ENCODE assay signal across 8 cellular contexts in the genomic region with DNA sequence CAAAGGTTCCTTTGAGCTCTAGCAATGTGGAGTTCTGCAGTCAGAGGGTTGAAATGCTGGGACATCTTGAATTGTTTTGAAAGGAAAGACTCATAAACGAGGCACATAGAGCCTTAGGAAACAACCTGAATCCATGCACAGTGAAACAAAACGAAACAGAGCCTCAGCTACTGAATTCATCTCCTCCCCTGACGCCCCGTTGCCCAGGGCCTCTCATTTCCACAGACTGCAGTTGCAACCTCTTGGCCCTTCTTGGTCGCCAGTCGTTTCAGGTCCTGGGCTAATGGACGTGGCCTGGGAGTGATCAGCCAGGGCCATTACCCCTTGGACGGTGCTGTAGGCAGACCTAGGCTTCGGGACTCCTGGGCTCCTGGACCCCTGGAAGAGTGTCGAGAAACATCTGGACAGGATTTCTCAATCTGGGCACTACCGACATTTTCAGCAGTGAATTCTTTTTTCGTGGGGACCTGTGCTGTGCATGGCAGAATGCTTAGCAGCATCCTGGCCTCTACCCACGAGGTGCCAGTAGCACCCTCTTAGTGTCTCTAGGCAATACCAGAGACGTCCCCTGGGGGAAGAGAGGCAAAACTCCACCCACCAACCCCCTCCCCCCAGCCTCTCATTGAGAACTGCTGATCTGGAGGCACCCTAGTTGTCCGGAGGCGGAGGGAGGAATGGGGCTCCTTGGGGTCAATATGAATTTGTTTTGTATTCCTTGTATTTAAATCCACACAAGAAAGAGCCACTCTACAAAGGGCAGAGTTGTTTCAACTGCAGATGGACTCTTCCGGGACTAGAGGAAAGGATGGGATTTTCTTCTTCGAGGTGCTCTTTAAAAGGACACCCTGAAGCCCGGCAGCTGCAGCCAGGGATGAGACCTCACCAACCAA. TPM values are rescaled to one million over a fixed set of nuclear protein-coding genes. Genes with fewer than 3 reads are reported as not detected.
DNase-seq lines count a peak whose midpoint lies in the region; ATAC-seq and TF ChIP-seq lines count a peak whose summit lies in the region.

No MANE protein-coding gene starts in this region.

- H3K4me3 Mint-ChIP-seq in activated naive CD4-positive, alpha-beta T cell treated with anti-CD3 and anti-CD28 coated beads, Interleukin-2, amount 10 ng/mL, durations not matched to agents 7 days and 5 days = peak overlapping the region; percentile 85
- peak overlapping the region; percentile 96 for H3K4me3 Mint-ChIP-seq in natural killer cell

- H3K36me3 Mint-ChIP-seq in activated naive CD4-positive, alpha-beta T cell treated with anti-CD3 and anti-CD28 coated beads, Interleukin-2, amount 10 ng/mL, durations not matched to agents 7 days and 5 days = peaks cover 4% of the 10 kb centered on the region
- no peaks in the 10 kb centered on the region for H3K36me3 Mint-ChIP-seq in natural killer cell

- TF ChIP-seq RAD21 in SK-N-SH (IDR thresholded peaks at IDR 0.05; ENCODE audit: low read length) = no peak

- peak; percentile 26 for DNase-seq in ELF-1 (ENCODE audit: low read depth, low spot score)
- peak; percentile 44 for DNase-seq in NCI-H1092 (lab: John Stamatoyannopoulos, UW)
- DNase-seq in activated naive CD4-positive, alpha-beta T cell treated with anti-CD3 and anti-CD28 coated beads, Interleukin-2, amount 10 ng/mL, durations not matched to agents 7 days and 5 days = peak; percentile 51
- DNase-seq in natural killer cell = no peak
- no peak for DNase-seq in kidney glomerular epithelial cell (lab: John Stamatoyannopoulos, UW)
- DNase-seq in Ammon's horn (ENCODE audit: low spot score) = no peak
- no peak for DNase-seq in SK-N-SH

- H3K27me3 ChIP-seq in SK-N-SH (ENCODE audit: insufficient read depth) = no peaks in the 10 kb centered on the region

- H3K4me1 Mint-ChIP-seq in activated naive CD4-positive, alpha-beta T cell treated with anti-CD3 and anti-CD28 coated beads, Interleukin-2, amount 10 ng/mL, durations not matched to agents 7 days and 5 days = peaks cover 14% of the 10 kb centered on the region
- H3K4me1 Mint-ChIP-seq in natural killer cell = peaks cover 7 to 19% of the 10 kb centered on the region in 2 donors

- peak overlapping the region; percentile 67 for H3K27ac Mint-ChIP-seq in activated naive CD4-positive, alpha-beta T cell treated with anti-CD3 and anti-CD28 coated beads, Interleukin-2, amount 10 ng/mL, durations not matched to agents 7 days and 5 days
- peak overlapping the region; percentile 88 to 94 for H3K27ac Mint-ChIP-seq in natural killer cell

- POLR2A ChIA-PET in SK-N-SH (lab: Yijun Ruan, JAX) = interaction anchor here (0.6 kb wide), 1 partner anchor 693 kb away, joined by 3 read pairs; no protein-coding TSS in a partner anchor

- H3K9me3 ChIP-seq in SK-N-SH = no peaks in the 10 kb centered on the region

- intact Hi-C loops in natural killer cell (cut with micrococcal nuclease) = loop anchor here (5.0 kb wide), 3 partner anchors 36 to 586 kb away; no protein-coding TSS in a partner anchor

- ATAC-seq in natural killer cell (no peak), GM21723 (IDR thresholded peaks at IDR 0.05; ENCODE audit: unreplicated experiment) (no peak)

- H3K9me3 Mint-ChIP-seq in activated naive CD4-positive, alpha-beta T cell treated with anti-CD3 and anti-CD28 coated beads, Interleukin-2, amount 10 ng/mL, durations not matched to agents 7 days and 5 days = peaks cover 9% of the 10 kb centered on the region
- peaks cover 4 to 8% of the 10 kb centered on the region in 2 donors for H3K9me3 Mint-ChIP-seq in natural killer cell

- 82% methylated on average over 9 of the region's 19 CpGs for WGBS in SK-N-SH (ENCODE audit: low lambda C conversion rate)

- no peak overlapping the region for H3K4me2 ChIP-seq in SK-N-SH

- H3K9ac ChIP-seq in SK-N-SH = no peak overlapping the region

- H3K4me3 ChIP-seq in SK-N-SH (ENCODE audit: low read depth in 2 of 2, low read length in 1 of 2) = no peak overlapping the region

- no peak overlapping the region for H2AFZ ChIP-seq in SK-N-SH (ENCODE audit: low read depth)

- H3K27ac ChIP-seq in SK-N-SH (ENCODE audit: low read depth in 2 of 2, low read length in 1 of 2) = no peak overlapping the region

- no peaks in the 10 kb centered on the region for H3F3A ChIP-seq in SK-N-SH (replicated peaks; ENCODE audit: insufficient read depth)

- TF ChIP-seq CTCF in natural killer cell (IDR thresholded peaks at IDR 0.05) = no peak
- no peak for TF ChIP-seq CTCF in SK-N-SH (IDR thresholded peaks at IDR 0.05)

- peaks cover 33% of the 10 kb centered on the region for H3K27me3 Mint-ChIP-seq in activated naive CD4-positive, alpha-beta T cell treated with anti-CD3 and anti-CD28 coated beads, Interleukin-2, amount 10 ng/mL, durations not matched to agents 7 days and 5 days
- H3K27me3 Mint-ChIP-seq in natural killer cell (ENCODE audit: low read depth in 2 of 2) = peaks cover 0 to 4% of the 10 kb centered on the region in 2 donors

- no peaks in the 10 kb centered on the region for H4K20me1 ChIP-seq in SK-N-SH (ENCODE audit: insufficient read depth)

- no peaks in the 10 kb centered on the region for H3K79me2 ChIP-seq in SK-N-SH (ENCODE audit: insufficient read depth)

- H3K36me3 ChIP-seq in SK-N-SH (replicated peaks in 1 of 2; ENCODE audit: control insufficient read depth in 1 of 2, insufficient read depth in 2 of 2, low read length in 1 of 2) = no peaks in the 10 kb centered on the region

- peaks cover 0 to 9% of the 10 kb centered on the region in 2 experiments; a peak in 1 of 4 replicates for H3K4me1 ChIP-seq in SK-N-SH (ENCODE audit: control insufficient read depth in 1 of 2, insufficient read depth in 2 of 2, low read depth in 1 of 2, low read length in 1 of 2)

- no peak for TF ChIP-seq EP300 in SK-N-SH (IDR thresholded peaks at IDR 0.05; ENCODE audit: borderline replicate concordance in 1 of 2, low read depth in 1 of 2, low read length in 1 of 2)

- H3K9me2 ChIP-seq in SK-N-SH = no peaks in the 10 kb centered on the region

- CTCF ChIA-PET in activated naive CD4-positive, alpha-beta T cell treated with anti-CD3 and anti-CD28 coated beads, Interleukin-2, amount 10 ng/mL, durations not matched to agents 7 days and 5 days (lab: Charles Lee) = interaction anchor here (0.7 to 2.8 kb wide), 3 partner anchors 19 to 1452 kb away, joined by 3 to 15 read pairs (median 3); no protein-coding TSS in a partner anchor
- CTCF ChIA-PET in SK-N-SH (lab: Yijun Ruan, JAX) = interaction anchor here (1.1 to 3.7 kb wide), 11 partner anchors 10 to 708 kb away, joined by 3 to 43 read pairs (median 9); no protein-coding TSS in a partner anchor

TF ChIP-seq in SK-N-SH, 30 proteins besides CTCF, POLR2A, EP300 and RAD21:
- TF ChIP-seq RXRA (IDR thresholded peaks at IDR 0.05; ENCODE audit: borderline replicate concordance, low read depth) (no peak), ELF1 (IDR thresholded peaks at IDR 0.05) (no peak), POLR2AphosphoS5 (IDR thresholded peaks at IDR 0.05; ENCODE audit: low read depth, low read length) (no peak), TCF12 (IDR thresholded peaks at IDR 0.05) (no peak), NFIC (IDR thresholded peaks at IDR 0.05; ENCODE audit: borderline replicate concordance) (no peak), EZH2phosphoT487 (IDR thresholded peaks at IDR 0.05; ENCODE audit: borderline replicate concordance, low read depth) (no peak), CHD2 (IDR thresholded peaks at IDR 0.05; ENCODE audit: low read length, partially characterized antibody) (no peak), RCOR1 (IDR thresholded peaks at IDR 0.05; ENCODE audit: low read length) (no peak)
- TF ChIP-seq, protein P1, sequence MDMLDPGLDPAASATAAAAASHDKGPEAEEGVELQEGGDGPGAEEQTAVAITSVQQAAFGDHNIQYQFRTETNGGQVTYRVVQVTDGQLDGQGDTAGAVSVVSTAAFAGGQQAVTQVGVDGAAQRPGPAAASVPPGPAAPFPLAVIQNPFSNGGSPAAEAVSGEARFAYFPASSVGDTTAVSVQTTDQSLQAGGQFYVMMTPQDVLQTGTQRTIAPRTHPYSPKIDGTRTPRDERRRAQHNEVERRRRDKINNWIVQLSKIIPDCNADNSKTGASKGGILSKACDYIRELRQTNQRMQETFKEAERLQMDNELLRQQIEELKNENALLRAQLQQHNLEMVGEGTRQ (IDR thresholded peaks at IDR 0.05; ENCODE audit: borderline replicate concordance, low read depth, low read length) = no peak
- TF ChIP-seq, protein P2, sequence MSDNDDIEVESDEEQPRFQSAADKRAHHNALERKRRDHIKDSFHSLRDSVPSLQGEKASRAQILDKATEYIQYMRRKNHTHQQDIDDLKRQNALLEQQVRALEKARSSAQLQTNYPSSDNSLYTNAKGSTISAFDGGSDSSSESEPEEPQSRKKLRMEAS (IDR thresholded peaks at IDR 0.05; ENCODE audit: low read depth) = no peak
- TF ChIP-seq, protein P3, sequence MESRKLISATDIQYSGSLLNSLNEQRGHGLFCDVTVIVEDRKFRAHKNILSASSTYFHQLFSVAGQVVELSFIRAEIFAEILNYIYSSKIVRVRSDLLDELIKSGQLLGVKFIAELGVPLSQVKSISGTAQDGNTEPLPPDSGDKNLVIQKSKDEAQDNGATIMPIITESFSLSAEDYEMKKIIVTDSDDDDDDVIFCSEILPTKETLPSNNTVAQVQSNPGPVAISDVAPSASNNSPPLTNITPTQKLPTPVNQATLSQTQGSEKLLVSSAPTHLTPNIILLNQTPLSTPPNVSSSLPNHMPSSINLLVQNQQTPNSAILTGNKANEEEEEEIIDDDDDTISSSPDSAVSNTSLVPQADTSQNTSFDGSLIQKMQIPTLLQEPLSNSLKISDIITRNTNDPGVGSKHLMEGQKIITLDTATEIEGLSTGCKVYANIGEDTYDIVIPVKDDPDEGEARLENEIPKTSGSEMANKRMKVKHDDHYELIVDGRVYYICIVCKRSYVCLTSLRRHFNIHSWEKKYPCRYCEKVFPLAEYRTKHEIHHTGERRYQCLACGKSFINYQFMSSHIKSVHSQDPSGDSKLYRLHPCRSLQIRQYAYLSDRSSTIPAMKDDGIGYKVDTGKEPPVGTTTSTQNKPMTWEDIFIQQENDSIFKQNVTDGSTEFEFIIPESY (IDR thresholded peaks at IDR 0.05; ENCODE audit: borderline replicate concordance, low read depth) = no peak

RNA-seq across cellular contexts. Expression of a gene that starts 50.2 kb away (rescaled TPM):
- total RNA-seq in natural killer cell = 10 to 100 TPM; 18.5 to 24.8 (median 19.8) TPM
- polyA plus RNA-seq in SK-N-SH (2012; rRNA removed) = 7.4 and 8.3 TPM in 2 replicates
- polyA plus RNA-seq in SK-N-SH (2012; cell fraction: cytosol; rRNA removed) = 8.5 and 11.2 TPM in 2 replicates
- 3.7 and 5.4 TPM in 2 replicates for polyA plus RNA-seq in SK-N-SH (2012; cell fraction: nucleus; rRNA removed)

Comparison
In these comparisons a context has a peak if more than half of its experiments do, and no peak if none do; other contexts are left out.
1. DNase-seq: peak in ELF-1 (single experiment), NCI-H1092 (single experiment) and activated naive CD4-positive, alpha-beta T cell treated with anti-CD3 and anti-CD28 coated beads, Interleukin-2, amount 10 ng/mL, durations not matched to agents 7 days and 5 days (single experiment); none in natural killer cell (single experiment), kidney glomerular epithelial cell (single experiment), Ammon's horn (single experiment) and SK-N-SH (single experiment).